Comparison of ENCODE assay signal across 16 cellular contexts in genomic region chr6:46719099-46719498, GRCh38. TPM values are rescaled to one million over a fixed set of nuclear protein-coding genes. Genes with fewer than 3 reads are reported as not detected.
A peak's percentile ranks its signal among the peaks of the same experiment; 100 is the strongest.
DNase-seq lines count a peak whose midpoint lies in the region; ATAC-seq and TF ChIP-seq lines count a peak whose summit lies in the region.
"Had no signal": no experiment of that assay in that cellular context is flagged by ENCODE, and none has a peak within 500 bp of the region (broad histone marks: within the 10 kb centered on the region; RNA-seq: fewer than 3 reads in every experiment).

No MANE protein-coding gene starts in this region.

- H3K27me3 ChIP-seq in PC-3 (ENCODE audit: low read length) (no peaks in the 10 kb centered on the region), trophoblast cell (ENCODE audit: insufficient read depth, low read length) (no peaks in the 10 kb centered on the region), MM.1S (replicated peaks; ENCODE audit: insufficient read depth, low read length) (no peaks in the 10 kb centered on the region)
- H3K27me3 ChIP-seq: testis had no signal

- no peak overlapping the region for H3K14ac ChIP-seq in trophoblast cell (ENCODE audit: low read length)

- no TSS peak for BruUV-seq in PC-3 (replicated peaks; lab: Mats Ljungman, UMichigan)

- H3K18ac ChIP-seq in trophoblast cell (ENCODE audit: low read length), result no peak overlapping the region

- no peaks in the 10 kb centered on the region for H3K36me3 ChIP-seq in PC-3 (ENCODE audit: low read depth, low read length)
- H3K36me3 ChIP-seq in trophoblast cell (ENCODE audit: control insufficient read depth in 1 of 2, insufficient read depth in 2 of 2, low read length in 2 of 2), result no peaks in the 10 kb centered on the region
- no peaks in the 10 kb centered on the region for H3K36me3 ChIP-seq in MM.1S (replicated peaks; ENCODE audit: insufficient read depth, low read length)

- no peaks in the 10 kb centered on the region for H3K79me2 ChIP-seq in PC-3 (ENCODE audit: low read length)
- no peaks in the 10 kb centered on the region for H3K79me2 ChIP-seq in trophoblast cell (ENCODE audit: control insufficient read depth, insufficient read depth, low read length, poor library complexity)
- H3K79me2 ChIP-seq in MM.1S (ENCODE audit: low read length), result no peaks in the 10 kb centered on the region

- H3F3A ChIP-seq in PC-3 (ENCODE audit: low read length, unreplicated experiment) (peaks cover 6% of the 10 kb centered on the region), MM.1S (ENCODE audit: insufficient read depth, low read length) (no peaks in the 10 kb centered on the region)

- H2AFZ ChIP-seq in PC-3 (ENCODE audit: low read length) (no peak overlapping the region), trophoblast cell (ENCODE audit: insufficient read depth, low read length, poor library complexity) (no peak overlapping the region), MM.1S (ENCODE audit: low read length) (no peak overlapping the region)

- no peak for TF ChIP-seq CTCF in PC-3 (conservative IDR thresholded peaks at IDR 0.05; ENCODE audit: low read depth, low read length)
- no peak for TF ChIP-seq CTCF in MM.1S (IDR thresholded peaks at IDR 0.05; ENCODE audit: low read length)

- no peak overlapping the region for H4K12ac ChIP-seq in trophoblast cell (ENCODE audit: low read depth, low read length)

- DNase-seq in GM03348 (ENCODE audit: low spot score), result peak; percentile 4
- peak; percentile 98 for DNase-seq in PC-3
- peak; percentile 92 for DNase-seq in epithelial cell of prostate (ENCODE audit: low read depth, low spot score)
- DNase-seq in trophoblast cell, result peak; percentile 19 to 31
- DNase-seq in GM19240 (ENCODE audit: insufficient read length, low spot score), result no peak
- no peak for DNase-seq in NCI-H1105 treated with DMSO at 0.1 percent for 48 hours (lab: John Stamatoyannopoulos, UW)
- no peak for DNase-seq in MM.1S
- DNase-seq: activated T-cell treated with anti-CD3 and anti-CD28 coated beads, Interleukin-2, amount 50 U/mL, for 48 hours; CD4-positive, alpha-beta T cell; NCI-H2081; SK-N-SH; testis had no signal

- no peak overlapping the region for H4K91ac ChIP-seq in trophoblast cell (ENCODE audit: low read depth, low read length)

- no peak overlapping the region for H3K4ac ChIP-seq in trophoblast cell (ENCODE audit: low read depth, low read length)

- H3K4me3 ChIP-seq in PC-3 (ENCODE audit: low read length) (no peak overlapping the region), trophoblast cell (ENCODE audit: low read depth, low read length) (no peak overlapping the region), MM.1S (ENCODE audit: low read length) (no peak overlapping the region)
- H3K4me3 ChIP-seq: testis had no signal

- no peak overlapping the region for H2BK12ac ChIP-seq in trophoblast cell (ENCODE audit: low read length)

- no peak overlapping the region for H2BK5ac ChIP-seq in trophoblast cell (ENCODE audit: low read depth, low read length, poor library complexity)

- H2BK120ac ChIP-seq in trophoblast cell (ENCODE audit: insufficient read depth, low read length, poor library complexity), result no peak overlapping the region

- H3K9me3 ChIP-seq in PC-3 (ENCODE audit: low read length), result no peaks in the 10 kb centered on the region
- H3K9me3 ChIP-seq in trophoblast cell (ENCODE audit: insufficient read depth, low read depth, low read length), result no peaks in the 10 kb centered on the region
- H3K9me3 ChIP-seq in MM.1S (replicated peaks; ENCODE audit: insufficient read depth, low read length), result no peaks in the 10 kb centered on the region
- H3K9me3 ChIP-seq: SK-N-SH, testis had no signal

- POLR2A ChIA-PET in PC-3 (lab: Charles Lee; ENCODE audit: unreplicated experiment), result interaction anchor here (0.5 kb wide), 1 partner anchor 294 kb away, joined by 3 read pairs; no protein-coding TSS in a partner anchor

- no peaks in the 10 kb centered on the region for H3K9me2 ChIP-seq in PC-3 (replicated peaks; ENCODE audit: low read length)
- no peaks in the 10 kb centered on the region for H3K9me2 ChIP-seq in MM.1S (replicated peaks; ENCODE audit: insufficient read depth, low read length)
- H3K9me2 ChIP-seq: SK-N-SH had no signal

- H3K27ac ChIP-seq in PC-3 (ENCODE audit: low read length) (peak overlapping the region; percentile 95), epithelial cell of prostate (no peak overlapping the region), trophoblast cell (ENCODE audit: low read depth, low read length) (no peak overlapping the region), MM.1S (ENCODE audit: low read length) (no peak overlapping the region)
- H3K27ac ChIP-seq: KMS-11, testis had no signal

- no peaks in the 10 kb centered on the region for H3K79me1 ChIP-seq in trophoblast cell (ENCODE audit: low read length)

- peak overlapping the region; percentile 49 for H3K4me2 ChIP-seq in PC-3 (ENCODE audit: low read length)
- H3K4me2 ChIP-seq in trophoblast cell (ENCODE audit: low read length), result no peak overlapping the region
- no peak overlapping the region for H3K4me2 ChIP-seq in MM.1S (ENCODE audit: low read depth, low read length)
- H3K4me2 ChIP-seq: KMS-11, SK-N-SH had no signal

- H3K23ac ChIP-seq in trophoblast cell (ENCODE audit: low read length), result no peak overlapping the region

- no CpG with 5 or more reads among the region's 1 CpG for WGBS in trophoblast cell (ENCODE audit: extremely low coverage, insufficient coverage, insufficient read length)

- H3K9ac ChIP-seq in PC-3 (ENCODE audit: low read length), result peak overlapping the region; percentile 63
- no peak overlapping the region for H3K9ac ChIP-seq in trophoblast cell (ENCODE audit: low read length)
- H3K9ac ChIP-seq in MM.1S (ENCODE audit: low read length), result no peak overlapping the region
- H3K9ac ChIP-seq: KMS-11, SK-N-SH had no signal

- peak; percentile 81 for ATAC-seq in PC-3
- ATAC-seq: activated CD4-positive, CD25-positive, alpha-beta regulatory T cell treated with anti-CD3 and anti-CD28 coated beads, Interleukin-2, amount 50 U/mL, for 24 hours had no signal

- H3K4me1 ChIP-seq in PC-3 (ENCODE audit: insufficient read depth, low read length) (peaks cover 76% of the 10 kb centered on the region), trophoblast cell (ENCODE audit: control insufficient read depth in 1 of 2, insufficient read depth in 2 of 2, low read length in 2 of 2) (no peaks in the 10 kb centered on the region), MM.1S (ENCODE audit: low read length) (no peaks in the 10 kb centered on the region)
- H3K4me1 ChIP-seq: testis had no signal

- H4K20me1 ChIP-seq in PC-3 (ENCODE audit: low read length), result no peaks in the 10 kb centered on the region
- no peaks in the 10 kb centered on the region for H4K20me1 ChIP-seq in MM.1S (ENCODE audit: insufficient read depth, low read length)

- intact Hi-C loops in PC-3 (cut with micrococcal nuclease), result loop anchor here (2.0 to 10.0 kb wide), 3 partner anchors 16 to 576 kb away; partner anchors contain the start of gene PLA2G7

- no peak overlapping the region for H2AK5ac ChIP-seq in trophoblast cell (ENCODE audit: low read length)

- CTCF ChIA-PET in PC-3 (lab: Charles Lee), result no interaction called here

- no peak overlapping the region for H4K8ac ChIP-seq in trophoblast cell (ENCODE audit: low read depth, low read length)

RNA-seq across cellular contexts. Expression of gene PLA2G7, which starts 16.1 kb away (rescaled TPM):
- total RNA-seq in PC-3 (2014; rRNA removed), result 1.8 and 2.9 TPM in 2 replicates
- 0.38 and 0.42 TPM in 2 replicates for polyA plus RNA-seq in trophoblast cell (2013)
- total RNA-seq: CD4-positive, alpha-beta T cell had no signal
- polyA plus RNA-seq: SK-N-SH had no signal

RNA-seq across cellular contexts. Expression of gene ANKRD66, which starts 27.6 kb away (rescaled TPM):
- total RNA-seq in PC-3 (2014; rRNA removed), result not detected in 2 replicates
- polyA plus RNA-seq in trophoblast cell (2013), result not detected in 2 replicates
- total RNA-seq: CD4-positive, alpha-beta T cell; neural crest cell; skeletal muscle tissue; testis had no signal
- polyA plus RNA-seq: SK-N-SH had no signal

RNA-seq across cellular contexts. Expression of gene TDRD6, which starts 31.4 kb away (rescaled TPM):
- 0.07 TPM in 1 of 2 replicates, not detected in the other for total RNA-seq in PC-3 (2014; rRNA removed)
- polyA plus RNA-seq in trophoblast cell (2013), result 0.01 TPM in 1 of 2 replicates, not detected in the other
- total RNA-seq: CD4-positive, alpha-beta T cell had no signal
- polyA plus RNA-seq: SK-N-SH had no signal

Comparison
In these comparisons a context has a peak if more than half of its experiments do, and no peak if none do; other contexts are left out.
1. DNase-seq: peak in GM03348 (single experiment), PC-3 (single experiment), epithelial cell of prostate (single experiment) and trophoblast cell (2 of 2); none in GM19240 (single experiment), NCI-H1105 treated with DMSO at 0.1 percent for 48 hours (single experiment) and MM.1S (single experiment).